ENCODE assay signal across 26 cellular contexts in the genomic region with DNA sequence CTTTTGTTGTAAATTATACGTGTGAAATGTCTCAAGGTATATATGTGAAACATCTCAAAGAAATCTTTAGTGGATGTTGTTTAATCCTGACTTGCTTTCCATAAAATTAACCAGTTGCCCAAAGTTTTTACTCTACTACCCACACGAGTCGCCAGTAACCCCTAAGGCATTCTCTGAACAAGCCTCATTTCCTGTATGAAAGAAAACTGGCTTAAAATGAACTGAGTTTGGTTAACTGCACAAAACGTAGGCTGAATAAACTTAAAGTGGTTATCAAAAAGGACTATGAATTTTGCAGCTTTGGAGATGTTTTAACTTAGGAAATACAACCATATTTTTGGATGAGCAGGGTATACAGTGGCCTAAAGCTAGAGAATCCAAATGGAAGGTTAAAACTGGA. TPM values are rescaled to one million over a fixed set of nuclear protein-coding genes. Genes with fewer than 3 reads are reported as not detected.
DNase-seq lines count a peak whose midpoint lies in the region; ATAC-seq and TF ChIP-seq lines count a peak whose summit lies in the region.
"Had no signal": no experiment of that assay in that cellular context is flagged by ENCODE, and none has a peak within 500 bp of the region (broad histone marks: within the 10 kb centered on the region; RNA-seq: fewer than 3 reads in every experiment).

No MANE protein-coding gene starts in this region.

- H3K9me3 ChIP-seq in Loucy (ENCODE audit: insufficient read depth, low read depth, low read length), result no peaks in the 10 kb centered on the region
- H3K9me3 ChIP-seq: heart left ventricle, testis had no signal

- H3K4me3 ChIP-seq in Loucy (ENCODE audit: low read length, poor library complexity, severe bottlenecking), result peak overlapping the region; percentile 55
- H3K4me3 ChIP-seq in astrocyte of the spinal cord (ENCODE audit: low read depth, low read length), result no peak overlapping the region
- H3K4me3 ChIP-seq: coronary artery, heart left ventricle, K562, testis had no signal

- no peaks in the 10 kb centered on the region for H3K9me2 ChIP-seq in Loucy (replicated peaks; ENCODE audit: low read depth, low read length)

- DNase-seq in ELR (ENCODE audit: low read depth) (peak; percentile 44), astrocyte of the spinal cord (ENCODE audit: low read depth, low spot score) (peak; percentile 3), neural crest cell (ENCODE audit: low read depth, low spot score) (no peak), NCI-H2081 (lab: John Stamatoyannopoulos, UW) (no peak), iPS-NIHi7 (ENCODE audit: extremely low spot score) (no peak)
- DNase-seq: activated CD4-positive, alpha-beta memory T cell treated with anti-CD3 and anti-CD28 coated beads for 36 hours; activated CD4-positive, CD25-positive, alpha-beta regulatory T cell treated with anti-CD3 and anti-CD28 coated beads, Interleukin-2, amount 50 U/mL, for 72 hours; activated CD8-positive, alpha-beta memory T cell treated with anti-CD3 and anti-CD28 coated beads, Interleukin-2, amount 50 U/mL, for 4 hours; activated naive CD4-positive, alpha-beta T cell treated with anti-CD3 and anti-CD28 coated beads, Interleukin-2, amount 50 U/mL, for 16 hours; effector memory CD4-positive, alpha-beta T cell; heart left ventricle; NCI-H146; NCI-H524; stimulated activated CD4-positive, alpha-beta T cell treated with anti-CD3 and anti-CD28 coated beads, Interleukin-4, amount 100 ng/mL, for 24 hours; testis had no signal

- H2AFZ ChIP-seq in Loucy (ENCODE audit: low read length), result peak overlapping the region; percentile 38

- no peaks in the 10 kb centered on the region for H3K27me3 ChIP-seq in Loucy (ENCODE audit: insufficient read depth, low read length, poor library complexity, severe bottlenecking)
- H3K27me3 ChIP-seq: heart left ventricle, testis had no signal

- H3K36me3 ChIP-seq in Loucy (ENCODE audit: insufficient read depth, low read length), result no peaks in the 10 kb centered on the region
- H3K36me3 ChIP-seq: heart left ventricle had no signal

- H3K4me1 ChIP-seq in Loucy (ENCODE audit: insufficient read depth, low read length, poor library complexity, severe bottlenecking), result peaks cover 41% of the 10 kb centered on the region

- H3K4me3 Mint-ChIP-seq in neural crest cell, result peak overlapping the region; percentile 36
- H3K4me3 Mint-ChIP-seq: activated CD4-positive, alpha-beta memory T cell treated with anti-CD3 and anti-CD28 coated beads for 36 hours; activated T-helper 1 cell treated with anti-CD3 and anti-CD28 coated beads, Interleukin-12 subunit alpha, Interleukin-12 subunit beta, Interleukin-2, Interleukin-4 antibody, amounts not matched to agents 30 ng/mL and 10 ng/mL and 1 ng/mL, durations not matched to agents 14 hours and 24 hours and 36 hours; stimulated activated memory B cell treated with anti-CD40 and anti-IgM and Interleukin-4, amounts not matched to agents 10 μg/mL and 1 μg/mL and 100 μg/mL, for 72 hours; T-helper 1 cell treated with Interleukin-12 subunit alpha and Interleukin-12 subunit beta and Interleukin-4 antibody, amounts not matched to agents 30 μg/mL and 1 μg/mL, for 36 hours had no signal

- H3K27me3 Mint-ChIP-seq in neural crest cell (ENCODE audit: low read depth), result peaks cover 9% of the 10 kb centered on the region
- H3K27me3 Mint-ChIP-seq: activated CD4-positive, alpha-beta memory T cell treated with anti-CD3 and anti-CD28 coated beads for 36 hours; progenitor cell of endocrine pancreas; stimulated activated memory B cell treated with anti-CD40 and anti-IgM and Interleukin-4, amounts not matched to agents 10 μg/mL and 1 μg/mL and 100 μg/mL, for 72 hours had no signal

- no peaks in the 10 kb centered on the region for H3K9me3 Mint-ChIP-seq in neural crest cell
- H3K9me3 Mint-ChIP-seq: activated CD4-positive, alpha-beta memory T cell treated with anti-CD3 and anti-CD28 coated beads for 36 hours; activated T-helper 1 cell treated with anti-CD3 and anti-CD28 coated beads, Interleukin-12 subunit alpha, Interleukin-12 subunit beta, Interleukin-2, Interleukin-4 antibody, amounts not matched to agents 30 ng/mL and 10 ng/mL and 1 ng/mL, durations not matched to agents 14 hours and 24 hours and 36 hours; stimulated activated memory B cell treated with anti-CD40 and anti-IgM and Interleukin-4, amounts not matched to agents 10 μg/mL and 1 μg/mL and 100 μg/mL, for 72 hours; T-helper 1 cell treated with Interleukin-12 subunit alpha and Interleukin-12 subunit beta and Interleukin-4 antibody, amounts not matched to agents 30 μg/mL and 1 μg/mL, for 36 hours had no signal

- no peak overlapping the region for H3K27ac Mint-ChIP-seq in neural crest cell (ENCODE audit: unreplicated experiment)
- H3K27ac Mint-ChIP-seq: activated CD4-positive, alpha-beta memory T cell treated with anti-CD3 and anti-CD28 coated beads for 36 hours; activated T-helper 1 cell treated with anti-CD3 and anti-CD28 coated beads, Interleukin-12 subunit alpha, Interleukin-12 subunit beta, Interleukin-2, Interleukin-4 antibody, amounts not matched to agents 30 ng/mL and 10 ng/mL and 1 ng/mL, durations not matched to agents 14 hours and 24 hours and 36 hours; progenitor cell of endocrine pancreas; stimulated activated memory B cell treated with anti-CD40 and anti-IgM and Interleukin-4, amounts not matched to agents 10 μg/mL and 1 μg/mL and 100 μg/mL, for 72 hours; T-helper 1 cell treated with Interleukin-12 subunit alpha and Interleukin-12 subunit beta and Interleukin-4 antibody, amounts not matched to agents 30 μg/mL and 1 μg/mL, for 36 hours had no signal

- H4K20me1 ChIP-seq in Loucy (ENCODE audit: insufficient read depth, low read length, poor library complexity, severe bottlenecking), result peaks cover 12% of the 10 kb centered on the region

- H3K9ac ChIP-seq in Loucy (ENCODE audit: low read depth, low read length, poor library complexity, severe bottlenecking), result peak overlapping the region; percentile 58

- peaks cover 29% of the 10 kb centered on the region for H3K4me1 Mint-ChIP-seq in neural crest cell

- no peaks in the 10 kb centered on the region for H3F3A ChIP-seq in Loucy (ENCODE audit: low read depth)

- TF ChIP-seq CTCF in Loucy (conservative IDR thresholded peaks at IDR 0.05; ENCODE audit: low read length) (no peak), astrocyte of the spinal cord (IDR thresholded peaks at IDR 0.05; ENCODE audit: low read depth, low read length) (no peak), neural crest cell (conservative IDR thresholded peaks at IDR 0.05) (no peak)

- ATAC-seq in HG02973 (IDR thresholded peaks at IDR 0.05; ENCODE audit: unreplicated experiment), result no peak
- ATAC-seq: HCT116; heart left ventricle; K562; sciatic nerve; stimulated activated memory B cell treated with anti-CD40 and anti-IgM and Interleukin-4, amounts not matched to agents 10 μg/mL and 1 μg/mL and 100 μg/mL, for 72 hours had no signal

- H3K4me2 ChIP-seq in Loucy (ENCODE audit: low read depth, low read length, poor library complexity, severe bottlenecking), result peak overlapping the region; percentile 71

- no peaks in the 10 kb centered on the region for H3K36me3 Mint-ChIP-seq in neural crest cell (ENCODE audit: low read depth)
- H3K36me3 Mint-ChIP-seq: stimulated activated memory B cell treated with anti-CD40 and anti-IgM and Interleukin-4, amounts not matched to agents 10 μg/mL and 1 μg/mL and 100 μg/mL, for 72 hours had no signal

- H3K79me2 ChIP-seq in Loucy (ENCODE audit: insufficient read depth, low read length), result peaks cover 23% of the 10 kb centered on the region

- in situ Hi-C loops in astrocyte of the spinal cord (cut with HindIII; ENCODE audit: low sequenced_read_pairs), result no loop called here

RNA-seq across cellular contexts. Expression of gene APPL1, which starts 2.7 kb away (rescaled TPM):
- total RNA-seq in neural crest cell, result 27.5 and 28.9 TPM in 2 replicates

RNA-seq across cellular contexts. Expression of gene HESX1, which starts 25.1 kb away (rescaled TPM):
- total RNA-seq in neural crest cell, result 0.98 and 1.7 TPM in 2 replicates
- total RNA-seq: epithelial cell of proximal tubule had no signal

RNA-seq across cellular contexts. Expression of gene IL17RD, which starts 59.7 kb away (rescaled TPM):
- total RNA-seq in neural crest cell, result 51.9 and 52.1 TPM in 2 replicates
- total RNA-seq: activated T-helper 1 cell treated with anti-CD3 and anti-CD28 coated beads, Interleukin-12 subunit alpha, Interleukin-12 subunit beta, Interleukin-2, Interleukin-4 antibody, amounts not matched to agents 30 ng/mL and 10 ng/mL and 1 ng/mL, durations not matched to agents 14 hours and 24 hours and 36 hours had no signal

Comparison
In these comparisons a context has a peak if more than half of its experiments do, and no peak if none do; other contexts are left out.
1. DNase-seq: peak in ELR (single experiment) and astrocyte of the spinal cord (single experiment); none in neural crest cell (single experiment), NCI-H2081 (0 of 2) and iPS-NIHi7 (single experiment).